Comparison of ENCODE assay signal across 1 cellular context in the genomic region with DNA sequence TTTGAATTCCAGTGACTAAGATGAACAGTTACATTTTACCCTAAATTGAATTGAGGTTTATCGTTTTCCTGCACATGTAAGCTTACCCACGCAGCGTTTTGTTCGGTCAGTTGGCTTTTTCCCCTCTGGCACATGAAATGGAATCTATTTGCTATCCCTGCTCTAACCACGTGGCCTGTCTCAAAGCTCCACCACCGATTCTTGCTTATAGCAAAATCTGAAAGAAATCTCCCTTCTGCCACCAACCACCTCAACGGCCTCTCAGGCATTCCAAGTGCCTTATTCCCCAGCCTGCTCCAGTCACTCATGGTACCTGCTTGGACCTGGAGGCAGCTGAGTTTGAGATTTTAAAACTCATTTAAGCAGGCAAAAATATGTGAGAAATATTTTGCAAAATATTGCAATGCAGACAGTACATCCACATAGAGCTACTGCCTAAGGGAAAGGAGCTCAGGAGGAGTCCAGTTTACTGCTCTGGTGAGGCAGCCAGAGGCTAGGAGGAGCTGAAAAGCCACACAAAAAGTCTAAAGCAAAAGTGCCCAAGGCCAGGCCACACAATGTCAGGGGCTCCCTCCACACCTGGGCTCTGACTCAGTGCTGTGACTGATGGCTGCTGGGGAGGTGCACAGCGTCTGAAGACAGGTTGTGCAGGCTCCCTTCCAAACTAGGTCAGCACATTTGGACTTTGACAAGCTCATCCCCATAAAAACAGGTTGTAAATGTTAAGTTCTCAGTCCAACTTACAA.
TF ChIP-seq lines count a peak whose summit lies in the region.

No MANE protein-coding gene starts in this region.

TF ChIP-seq in HepG2, 621 proteins besides CTCF, POLR2A, EP300 and RAD21 (continued from another document and continues in another):
- TF ChIP-seq, protein P1, sequence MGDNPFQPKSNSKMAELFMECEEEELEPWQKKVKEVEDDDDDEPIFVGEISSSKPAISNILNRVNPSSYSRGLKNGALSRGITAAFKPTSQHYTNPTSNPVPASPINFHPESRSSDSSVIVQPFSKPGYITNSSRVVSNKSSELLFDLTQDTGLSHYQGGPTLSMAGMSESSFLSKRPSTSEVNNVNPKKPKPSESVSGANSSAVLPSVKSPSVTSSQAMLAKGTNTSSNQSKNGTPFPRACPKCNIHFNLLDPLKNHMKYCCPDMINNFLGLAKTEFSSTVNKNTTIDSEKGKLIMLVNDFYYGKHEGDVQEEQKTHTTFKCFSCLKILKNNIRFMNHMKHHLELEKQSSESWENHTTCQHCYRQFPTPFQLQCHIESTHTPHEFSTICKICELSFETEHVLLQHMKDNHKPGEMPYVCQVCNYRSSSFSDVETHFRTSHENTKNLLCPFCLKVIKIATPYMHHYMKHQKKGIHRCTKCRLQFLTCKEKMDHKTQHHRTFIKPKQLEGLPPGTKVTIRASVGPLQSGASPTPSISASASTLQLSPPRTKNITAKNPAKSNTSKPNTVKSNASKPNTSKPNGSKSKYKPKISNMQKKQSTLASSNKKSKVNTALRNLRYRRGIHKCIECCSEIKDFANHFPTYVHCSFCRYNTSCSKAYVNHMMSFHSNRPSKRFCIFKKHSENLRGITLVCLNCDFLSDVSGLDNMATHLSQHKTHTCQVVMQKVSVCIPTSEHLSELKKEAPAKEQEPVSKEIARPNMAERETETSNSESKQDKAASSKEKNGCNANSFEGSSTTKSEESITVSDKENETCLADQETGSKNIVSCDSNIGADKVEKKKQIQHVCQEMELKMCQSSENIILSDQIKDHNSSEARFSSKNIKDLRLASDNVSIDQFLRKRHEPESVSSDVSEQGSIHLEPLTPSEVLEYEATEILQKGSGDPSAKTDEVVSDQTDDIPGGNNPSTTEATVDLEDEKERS (CRISPR knock-in tag; IDR thresholded peaks at IDR 0.05), result no peak
- TF ChIP-seq ATF1 (CRISPR knock-in tag; IDR thresholded peaks at IDR 0.05) (no peak), ZBTB7A (CRISPR knock-in tag; IDR thresholded peaks at IDR 0.05) (no peak), KLF15 (CRISPR knock-in tag; IDR thresholded peaks at IDR 0.05; ENCODE audit: borderline replicate concordance) (no peak), SMC3 (IDR thresholded peaks at IDR 0.05; ENCODE audit: low read length) (no peak), TBX2 (CRISPR knock-in tag; IDR thresholded peaks at IDR 0.05; ENCODE audit: borderline replicate concordance) (peak; percentile 67; the same call in 1 of the 2 replicates), PPARG (CRISPR knock-in tag; conservative IDR thresholded peaks at IDR 0.05) (no peak), ZSCAN25 (CRISPR knock-in tag; IDR thresholded peaks at IDR 0.05) (no peak), XBP1 (CRISPR knock-in tag; IDR thresholded peaks at IDR 0.05) (no peak), ZNF703 (CRISPR knock-in tag; IDR thresholded peaks at IDR 0.05; ENCODE audit: borderline replicate concordance) (no peak), ATRX (CRISPR knock-in tag; IDR thresholded peaks at IDR 0.05; ENCODE audit: borderline replicate concordance) (no peak), GLI4 (CRISPR knock-in tag; IDR thresholded peaks at IDR 0.05; ENCODE audit: borderline replicate concordance) (no peak), ZNF564 (CRISPR knock-in tag; IDR thresholded peaks at IDR 0.05) (no peak), JARID2 (CRISPR knock-in tag; IDR thresholded peaks at IDR 0.05; ENCODE audit: insufficient replicate concordance) (no peak), ZNF263 (CRISPR knock-in tag; IDR thresholded peaks at IDR 0.05) (0 out of 2 replicates have a peak, but pooled peaks have one; percentile 39), ZNF333 (CRISPR knock-in tag; IDR thresholded peaks at IDR 0.05; ENCODE audit: borderline replicate concordance) (no peak), FOXA1 (IDR thresholded peaks at IDR 0.05) (no peak), FOXA1 (CRISPR knock-in tag; IDR thresholded peaks at IDR 0.05) (no peak), ARID2 (CRISPR knock-in tag; IDR thresholded peaks at IDR 0.05; ENCODE audit: borderline replicate concordance) (no peak), JUN (CRISPR knock-in tag; IDR thresholded peaks at IDR 0.05) (no peak), ZNF709 (CRISPR knock-in tag; IDR thresholded peaks at IDR 0.05) (no peak), NFE2 (CRISPR knock-in tag; IDR thresholded peaks at IDR 0.05) (no peak), KAT8 (CRISPR knock-in tag; IDR thresholded peaks at IDR 0.05) (0 out of 2 replicates have a peak, but pooled peaks have one; percentile 19), FOXM1 (CRISPR knock-in tag; IDR thresholded peaks at IDR 0.05) (no peak)
- TF ChIP-seq, protein P2, sequence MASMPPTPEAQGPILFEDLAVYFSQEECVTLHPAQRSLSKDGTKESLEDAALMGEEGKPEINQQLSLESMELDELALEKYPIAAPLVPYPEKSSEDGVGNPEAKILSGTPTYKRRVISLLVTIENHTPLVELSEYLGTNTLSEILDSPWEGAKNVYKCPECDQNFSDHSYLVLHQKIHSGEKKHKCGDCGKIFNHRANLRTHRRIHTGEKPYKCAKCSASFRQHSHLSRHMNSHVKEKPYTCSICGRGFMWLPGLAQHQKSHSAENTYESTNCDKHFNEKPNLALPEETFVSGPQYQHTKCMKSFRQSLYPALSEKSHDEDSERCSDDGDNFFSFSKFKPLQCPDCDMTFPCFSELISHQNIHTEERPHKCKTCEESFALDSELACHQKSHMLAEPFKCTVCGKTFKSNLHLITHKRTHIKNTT (CRISPR knock-in tag; IDR thresholded peaks at IDR 0.05), result no peak
- TF ChIP-seq, protein P3, sequence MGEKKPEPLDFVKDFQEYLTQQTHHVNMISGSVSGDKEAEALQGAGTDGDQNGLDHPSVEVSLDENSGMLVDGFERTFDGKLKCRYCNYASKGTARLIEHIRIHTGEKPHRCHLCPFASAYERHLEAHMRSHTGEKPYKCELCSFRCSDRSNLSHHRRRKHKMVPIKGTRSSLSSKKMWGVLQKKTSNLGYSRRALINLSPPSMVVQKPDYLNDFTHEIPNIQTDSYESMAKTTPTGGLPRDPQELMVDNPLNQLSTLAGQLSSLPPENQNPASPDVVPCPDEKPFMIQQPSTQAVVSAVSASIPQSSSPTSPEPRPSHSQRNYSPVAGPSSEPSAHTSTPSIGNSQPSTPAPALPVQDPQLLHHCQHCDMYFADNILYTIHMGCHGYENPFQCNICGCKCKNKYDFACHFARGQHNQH (CRISPR knock-in tag; IDR thresholded peaks at IDR 0.05), result peak; percentile 49; the same call in 1 of the 2 replicates
- TF ChIP-seq, protein P4, sequence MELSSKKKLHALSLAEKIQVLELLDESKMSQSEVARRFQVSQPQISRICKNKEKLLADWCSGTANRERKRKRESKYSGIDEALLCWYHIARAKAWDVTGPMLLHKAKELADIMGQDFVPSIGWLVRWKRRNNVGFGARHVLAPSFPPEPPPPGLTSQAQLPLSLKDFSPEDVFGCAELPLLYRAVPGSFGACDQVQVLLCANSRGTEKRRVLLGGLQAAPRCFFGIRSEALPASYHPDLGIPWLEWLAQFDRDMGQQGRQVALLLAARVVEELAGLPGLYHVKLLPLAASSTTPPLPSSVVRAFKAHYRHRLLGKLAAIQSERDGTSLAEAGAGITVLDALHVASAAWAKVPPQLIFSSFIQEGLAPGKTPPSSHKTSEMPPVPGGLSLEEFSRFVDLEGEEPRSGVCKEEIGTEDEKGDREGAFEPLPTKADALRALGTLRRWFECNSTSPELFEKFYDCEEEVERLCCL (CRISPR knock-in tag; IDR thresholded peaks at IDR 0.05; ENCODE audit: borderline replicate concordance), result no peak
- TF ChIP-seq, protein P5, sequence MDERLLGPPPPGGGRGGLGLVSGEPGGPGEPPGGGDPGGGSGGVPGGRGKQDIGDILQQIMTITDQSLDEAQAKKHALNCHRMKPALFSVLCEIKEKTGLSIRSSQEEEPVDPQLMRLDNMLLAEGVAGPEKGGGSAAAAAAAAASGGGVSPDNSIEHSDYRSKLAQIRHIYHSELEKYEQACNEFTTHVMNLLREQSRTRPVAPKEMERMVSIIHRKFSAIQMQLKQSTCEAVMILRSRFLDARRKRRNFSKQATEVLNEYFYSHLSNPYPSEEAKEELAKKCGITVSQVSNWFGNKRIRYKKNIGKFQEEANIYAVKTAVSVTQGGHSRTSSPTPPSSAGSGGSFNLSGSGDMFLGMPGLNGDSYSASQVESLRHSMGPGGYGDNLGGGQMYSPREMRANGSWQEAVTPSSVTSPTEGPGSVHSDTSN (CRISPR knock-in tag; IDR thresholded peaks at IDR 0.05), result peak; percentile 54; the same call in 1 of the 2 replicates
- TF ChIP-seq, protein P6, sequence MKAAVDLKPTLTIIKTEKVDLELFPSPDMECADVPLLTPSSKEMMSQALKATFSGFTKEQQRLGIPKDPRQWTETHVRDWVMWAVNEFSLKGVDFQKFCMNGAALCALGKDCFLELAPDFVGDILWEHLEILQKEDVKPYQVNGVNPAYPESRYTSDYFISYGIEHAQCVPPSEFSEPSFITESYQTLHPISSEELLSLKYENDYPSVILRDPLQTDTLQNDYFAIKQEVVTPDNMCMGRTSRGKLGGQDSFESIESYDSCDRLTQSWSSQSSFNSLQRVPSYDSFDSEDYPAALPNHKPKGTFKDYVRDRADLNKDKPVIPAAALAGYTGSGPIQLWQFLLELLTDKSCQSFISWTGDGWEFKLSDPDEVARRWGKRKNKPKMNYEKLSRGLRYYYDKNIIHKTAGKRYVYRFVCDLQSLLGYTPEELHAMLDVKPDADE (CRISPR knock-in tag; IDR thresholded peaks at IDR 0.05), result no peak
- TF ChIP-seq, protein P7, sequence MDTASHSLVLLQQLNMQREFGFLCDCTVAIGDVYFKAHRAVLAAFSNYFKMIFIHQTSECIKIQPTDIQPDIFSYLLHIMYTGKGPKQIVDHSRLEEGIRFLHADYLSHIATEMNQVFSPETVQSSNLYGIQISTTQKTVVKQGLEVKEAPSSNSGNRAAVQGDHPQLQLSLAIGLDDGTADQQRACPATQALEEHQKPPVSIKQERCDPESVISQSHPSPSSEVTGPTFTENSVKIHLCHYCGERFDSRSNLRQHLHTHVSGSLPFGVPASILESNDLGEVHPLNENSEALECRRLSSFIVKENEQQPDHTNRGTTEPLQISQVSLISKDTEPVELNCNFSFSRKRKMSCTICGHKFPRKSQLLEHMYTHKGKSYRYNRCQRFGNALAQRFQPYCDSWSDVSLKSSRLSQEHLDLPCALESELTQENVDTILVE (CRISPR knock-in tag; IDR thresholded peaks at IDR 0.05), result no peak
- TF ChIP-seq, protein P8, sequence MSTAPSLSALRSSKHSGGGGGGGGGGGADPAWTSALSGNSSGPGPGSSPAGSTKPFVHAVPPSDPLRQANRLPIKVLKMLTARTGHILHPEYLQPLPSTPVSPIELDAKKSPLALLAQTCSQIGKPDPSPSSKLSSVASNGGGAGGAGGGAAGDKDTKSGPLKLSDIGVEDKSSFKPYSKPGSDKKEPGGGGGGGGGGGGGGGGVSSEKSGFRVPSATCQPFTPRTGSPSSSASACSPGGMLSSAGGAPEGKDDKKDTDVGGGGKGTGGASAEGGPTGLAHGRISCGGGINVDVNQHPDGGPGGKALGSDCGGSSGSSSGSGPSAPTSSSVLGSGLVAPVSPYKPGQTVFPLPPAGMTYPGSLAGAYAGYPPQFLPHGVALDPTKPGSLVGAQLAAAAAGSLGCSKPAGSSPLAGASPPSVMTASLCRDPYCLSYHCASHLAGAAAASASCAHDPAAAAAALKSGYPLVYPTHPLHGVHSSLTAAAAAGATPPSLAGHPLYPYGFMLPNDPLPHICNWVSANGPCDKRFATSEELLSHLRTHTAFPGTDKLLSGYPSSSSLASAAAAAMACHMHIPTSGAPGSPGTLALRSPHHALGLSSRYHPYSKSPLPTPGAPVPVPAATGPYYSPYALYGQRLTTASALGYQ (CRISPR knock-in tag; IDR thresholded peaks at IDR 0.05), result 0 out of 2 replicates have a peak, but pooled peaks have one; percentile 40
- TF ChIP-seq, protein P9, sequence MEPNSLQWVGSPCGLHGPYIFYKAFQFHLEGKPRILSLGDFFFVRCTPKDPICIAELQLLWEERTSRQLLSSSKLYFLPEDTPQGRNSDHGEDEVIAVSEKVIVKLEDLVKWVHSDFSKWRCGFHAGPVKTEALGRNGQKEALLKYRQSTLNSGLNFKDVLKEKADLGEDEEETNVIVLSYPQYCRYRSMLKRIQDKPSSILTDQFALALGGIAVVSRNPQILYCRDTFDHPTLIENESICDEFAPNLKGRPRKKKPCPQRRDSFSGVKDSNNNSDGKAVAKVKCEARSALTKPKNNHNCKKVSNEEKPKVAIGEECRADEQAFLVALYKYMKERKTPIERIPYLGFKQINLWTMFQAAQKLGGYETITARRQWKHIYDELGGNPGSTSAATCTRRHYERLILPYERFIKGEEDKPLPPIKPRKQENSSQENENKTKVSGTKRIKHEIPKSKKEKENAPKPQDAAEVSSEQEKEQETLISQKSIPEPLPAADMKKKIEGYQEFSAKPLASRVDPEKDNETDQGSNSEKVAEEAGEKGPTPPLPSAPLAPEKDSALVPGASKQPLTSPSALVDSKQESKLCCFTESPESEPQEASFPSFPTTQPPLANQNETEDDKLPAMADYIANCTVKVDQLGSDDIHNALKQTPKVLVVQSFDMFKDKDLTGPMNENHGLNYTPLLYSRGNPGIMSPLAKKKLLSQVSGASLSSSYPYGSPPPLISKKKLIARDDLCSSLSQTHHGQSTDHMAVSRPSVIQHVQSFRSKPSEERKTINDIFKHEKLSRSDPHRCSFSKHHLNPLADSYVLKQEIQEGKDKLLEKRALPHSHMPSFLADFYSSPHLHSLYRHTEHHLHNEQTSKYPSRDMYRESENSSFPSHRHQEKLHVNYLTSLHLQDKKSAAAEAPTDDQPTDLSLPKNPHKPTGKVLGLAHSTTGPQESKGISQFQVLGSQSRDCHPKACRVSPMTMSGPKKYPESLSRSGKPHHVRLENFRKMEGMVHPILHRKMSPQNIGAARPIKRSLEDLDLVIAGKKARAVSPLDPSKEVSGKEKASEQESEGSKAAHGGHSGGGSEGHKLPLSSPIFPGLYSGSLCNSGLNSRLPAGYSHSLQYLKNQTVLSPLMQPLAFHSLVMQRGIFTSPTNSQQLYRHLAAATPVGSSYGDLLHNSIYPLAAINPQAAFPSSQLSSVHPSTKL (CRISPR knock-in tag; IDR thresholded peaks at IDR 0.05), result peak; percentile 73
- TF ChIP-seq, protein P10, sequence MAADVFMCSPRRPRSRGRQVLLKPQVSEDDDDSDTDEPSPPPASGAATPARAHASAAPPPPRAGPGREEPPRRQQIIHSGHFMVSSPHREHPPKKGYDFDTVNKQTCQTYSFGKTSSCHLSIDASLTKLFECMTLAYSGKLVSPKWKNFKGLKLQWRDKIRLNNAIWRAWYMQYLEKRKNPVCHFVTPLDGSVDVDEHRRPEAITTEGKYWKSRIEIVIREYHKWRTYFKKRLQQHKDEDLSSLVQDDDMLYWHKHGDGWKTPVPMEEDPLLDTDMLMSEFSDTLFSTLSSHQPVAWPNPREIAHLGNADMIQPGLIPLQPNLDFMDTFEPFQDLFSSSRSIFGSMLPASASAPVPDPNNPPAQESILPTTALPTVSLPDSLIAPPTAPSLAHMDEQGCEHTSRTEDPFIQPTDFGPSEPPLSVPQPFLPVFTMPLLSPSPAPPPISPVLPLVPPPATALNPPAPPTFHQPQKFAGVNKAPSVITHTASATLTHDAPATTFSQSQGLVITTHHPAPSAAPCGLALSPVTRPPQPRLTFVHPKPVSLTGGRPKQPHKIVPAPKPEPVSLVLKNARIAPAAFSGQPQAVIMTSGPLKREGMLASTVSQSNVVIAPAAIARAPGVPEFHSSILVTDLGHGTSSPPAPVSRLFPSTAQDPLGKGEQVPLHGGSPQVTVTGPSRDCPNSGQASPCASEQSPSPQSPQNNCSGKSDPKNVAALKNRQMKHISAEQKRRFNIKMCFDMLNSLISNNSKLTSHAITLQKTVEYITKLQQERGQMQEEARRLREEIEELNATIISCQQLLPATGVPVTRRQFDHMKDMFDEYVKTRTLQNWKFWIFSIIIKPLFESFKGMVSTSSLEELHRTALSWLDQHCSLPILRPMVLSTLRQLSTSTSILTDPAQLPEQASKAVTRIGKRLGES (CRISPR knock-in tag; IDR thresholded peaks at IDR 0.05; ENCODE audit: borderline replicate concordance), result no peak
